In genomic region chr1:225890346-225891228, GRCh38 we compare ENCODE assay signal across 15 cellular contexts. TPM values are rescaled to one million over a fixed set of nuclear protein-coding genes. Genes with fewer than 3 reads are reported as not detected.
DNase-seq lines count a peak whose midpoint lies in the region; TF ChIP-seq lines count a peak whose summit lies in the region.
"Had no signal": no experiment of that assay in that cellular context is flagged by ENCODE, and none has a peak within 500 bp of the region (broad histone marks: within the 10 kb centered on the region; RNA-seq: fewer than 3 reads in every experiment).

No MANE protein-coding gene starts in this region.

- CTCF ChIA-PET in HEK293 (lab: Yijun Ruan, JAX) = interaction anchor here (0.6 to 1.8 kb wide), 4 partner anchors 31 to 415 kb away, joined by 3 to 12 read pairs (median 5); no protein-coding TSS in a partner anchor

- H3K27me3 ChIP-seq in colonic mucosa (no peaks in the 10 kb centered on the region), neutrophil (no peaks in the 10 kb centered on the region), spleen (replicated peaks in 1 of 7) (peaks cover 0 to 6% (median 0%) of the 10 kb centered on the region in 7 donors)

- H3K4me3 ChIP-seq in HEK293 (ENCODE audit: low read depth, low read length) = no peak overlapping the region
- no peak overlapping the region for H3K4me3 ChIP-seq in colonic mucosa
- H3K4me3 ChIP-seq in neutrophil (ENCODE audit: low read depth in 1 of 2, low read length in 1 of 2) = no peak overlapping the region
- no peak overlapping the region for H3K4me3 ChIP-seq in spleen
- H3K4me3 ChIP-seq: BLaER1 had no signal

- H3K4me1 ChIP-seq in HEK293 (ENCODE audit: control insufficient read depth, insufficient read depth, low read length) (no peaks in the 10 kb centered on the region), colonic mucosa (peaks cover 5% of the 10 kb centered on the region), neutrophil (ENCODE audit: control insufficient read depth in 1 of 2, insufficient read depth in 1 of 2, low read depth in 1 of 2, low read length in 1 of 2) (peaks cover 32 to 39% of the 10 kb centered on the region in 2 experiments), spleen (peaks cover 0 to 5% (median 0%) of the 10 kb centered on the region in 6 donors)

- H3K9ac ChIP-seq in colonic mucosa (ENCODE audit: low read depth in 2 of 2, low read length in 2 of 2) = peak overlapping the region; percentile 16 to 93
- H3K9ac ChIP-seq: BLaER1 had no signal

- H3K9me3 ChIP-seq in HEK293 (ENCODE audit: control insufficient read depth, insufficient read depth, low read depth, low read length) (no peaks in the 10 kb centered on the region), colonic mucosa (no peaks in the 10 kb centered on the region), neutrophil (no peaks in the 10 kb centered on the region), spleen (no peaks in the 10 kb centered on the region)
- H3K9me3 ChIP-seq: BLaER1 had no signal

- no peaks in the 10 kb centered on the region for H3K36me3 ChIP-seq in HEK293 (ENCODE audit: control insufficient read depth in 2 of 2, insufficient read depth in 1 of 2, low read length in 2 of 2)
- no peaks in the 10 kb centered on the region for H3K36me3 ChIP-seq in colonic mucosa
- no peaks in the 10 kb centered on the region for H3K36me3 ChIP-seq in neutrophil
- no peaks in the 10 kb centered on the region for H3K36me3 ChIP-seq in spleen
- H3K36me3 ChIP-seq: BLaER1 had no signal

- H3K27ac ChIP-seq in HEK293 (ENCODE audit: extremely low read depth, low read depth, low read length) (no peak overlapping the region), colonic mucosa (peak overlapping the region; percentile 89), neutrophil (peak overlapping the region; percentile 50), spleen (no peak overlapping the region)
- H3K27ac ChIP-seq: BLaER1 had no signal

- no peak for TF ChIP-seq CTCF in HEK293 (tag by site-specific recombination; IDR thresholded peaks at IDR 0.05)
- no peak for TF ChIP-seq CTCF in colonic mucosa (IDR thresholded peaks at IDR 0.05)
- TF ChIP-seq CTCF in neutrophil (IDR thresholded peaks at IDR 0.05) = no peak
- TF ChIP-seq CTCF in spleen (IDR thresholded peaks at IDR 0.05 in 8 of 11, conservative IDR thresholded peaks at IDR 0.05 in 3 of 11) = no peak

- WGBS in spleen, 5 donors = 79 to 86% (median 82%) methylated on average over 6 of the region's 6 CpGs

- POLR2A ChIA-PET in HEK293 (lab: Yijun Ruan, JAX) = interaction anchor here (2.1 kb wide), 1 partner anchor 8 kb away, joined by 9 read pairs; the partner anchor contains the start of gene TMEM63A

- intact Hi-C loops in colonic mucosa (cut with DNase I) = no loop called here
- intact Hi-C loops in spleen (cut with DNase I; ENCODE audit: low total_unique reads) = no loop called here

- no peak for TF ChIP-seq POLR2A in spleen (IDR thresholded peaks at IDR 0.05)

- DNase-seq in colonic mucosa (peak; percentile 70), cerebellar cortex (ENCODE audit: low spot score) (no peak), spleen (no peak)
- no peak for DNase-seq in activated effector memory CD4-positive, alpha-beta T cell treated with Interleukin-2 at 50 U/mL for 16 hours
- DNase-seq: activated CD4-positive, alpha-beta T cell treated with anti-CD3 and anti-CD28 coated beads for 36 hours; activated T-cell treated with anti-CD3 and anti-CD28 coated beads, Interleukin-2, amount 50 U/mL, for 4 hours; amniotic stem cell; GOT3; NCI-H1092 treated with DMSO at 0.1 percent for 48 hours; T-cell had no signal

TF ChIP-seq in HEK293, 187 proteins besides CTCF, POLR2A, EP300 and RAD21:
- no peak for TF ChIP-seq ZNF580 (tag by site-specific recombination; IDR thresholded peaks at IDR 0.05)
- TF ChIP-seq ZIC2 (tag by site-specific recombination; IDR thresholded peaks at IDR 0.05) = peak; percentile 64

RNA-seq across cellular contexts. Expression of gene LEFTY1, which starts 1.6 kb away (rescaled TPM):
- 100 to 1,000 TPM; 201 to 211 TPM for total RNA-seq in colonic mucosa
- under 1 TPM in 4 of 7 donors, not detected in 3; 0.34 to 0.95 (median 0.48) TPM for total RNA-seq in spleen
- polyA plus RNA-seq in spleen = under 1 TPM; 0.06 to 0.09 (median 0.09) TPM
- total RNA-seq: activated CD4-positive, alpha-beta T cell treated with anti-CD3 and anti-CD28 coated beads for 36 hours; Daoy; NCI-H460 had no signal

RNA-seq across cellular contexts. Expression of gene TMEM63A, which starts 8.4 kb away (rescaled TPM):
- total RNA-seq in colonic mucosa = 100 to 1,000 TPM; 124 to 165 TPM
- total RNA-seq in spleen = 100 to 1,000 TPM in 5 of 7 donors, 10 to 100 TPM in 2; 93.9 to 143 (median 122) TPM
- polyA plus RNA-seq in spleen = 10 to 100 TPM; 15.0 to 47.4 (median 23.6) TPM

RNA-seq across cellular contexts. Expression of gene PYCR2, which starts 33.5 kb away (rescaled TPM):
- total RNA-seq in colonic mucosa (10 to 100 TPM; 34.0 to 61.6 TPM), spleen (10 to 100 TPM; 50.0 to 72.8 (median 67.6) TPM)
- 10 to 100 TPM; 68.1 to 80.4 (median 79.9) TPM for polyA plus RNA-seq in spleen

RNA-seq across cellular contexts. Expression of gene LEFTY2, which starts 50.4 kb away (rescaled TPM):
- total RNA-seq in colonic mucosa (under 1 TPM; 0.12 to 0.53 TPM), spleen (under 1 TPM in 3 of 7 donors, not detected in 4; 0.34 to 0.54 (median 0.37) TPM)
- under 1 TPM; 0.06 to 0.65 (median 0.11) TPM for polyA plus RNA-seq in spleen
- total RNA-seq: activated CD4-positive, alpha-beta T cell treated with anti-CD3 and anti-CD28 coated beads for 36 hours; activated T-cell treated with anti-CD3 and anti-CD28 coated beads, Interleukin-2, amount 50 U/mL, for 4 hours; Daoy; NCI-H460 had no signal

Comparison
In these comparisons a context has a peak if more than half of its experiments do, and no peak if none do; other contexts are left out.
1. H3K27ac ChIP-seq: peak in colonic mucosa (single experiment) and neutrophil (single experiment); none in HEK293 (single experiment) and spleen (0 of 8).
2. RNA of gene LEFTY1, which starts 1.6 kb away (total RNA-seq): 201 to 211 TPM in colonic mucosa; 0.34 to 0.95 TPM in spleen; every median in the first group is over 100 times any median in the second.